In the genomic region with DNA sequence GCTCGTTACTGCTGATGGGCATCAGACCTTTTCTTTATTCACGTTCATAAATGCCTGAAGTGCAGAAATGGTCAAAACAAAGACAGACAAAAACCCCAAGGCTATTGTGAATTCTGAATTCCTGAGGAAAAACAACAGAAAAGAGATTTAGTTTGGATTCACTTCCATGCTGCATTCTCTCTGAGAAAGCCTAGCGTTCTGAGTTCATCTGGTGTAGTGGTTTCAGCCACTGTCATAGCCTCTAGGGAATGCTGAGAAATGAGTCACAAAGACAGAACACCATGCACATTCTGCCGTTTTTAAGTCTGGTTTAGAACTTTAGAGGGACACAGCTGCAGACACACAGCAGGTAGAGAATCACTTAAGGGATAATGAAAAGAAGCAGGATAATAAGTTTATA, we compare ENCODE assay signal across 1 cellular context.
TF ChIP-seq lines count a peak whose summit lies in the region.

No MANE protein-coding gene starts in this region.

TF ChIP-seq in SK-N-SH, 30 proteins besides CTCF, POLR2A, EP300 and RAD21:
- TF ChIP-seq SMC3 (IDR thresholded peaks at IDR 0.05; ENCODE audit: low read depth, low read length) (0 out of 2 replicates have a peak, but pooled peaks have one; percentile 5), PBX3 (IDR thresholded peaks at IDR 0.05) (no peak), FOSL2 (IDR thresholded peaks at IDR 0.05; ENCODE audit: borderline replicate concordance, low read depth) (peak; percentile 36; the same call in 1 of the 2 replicates)
TF ChIP-seq in SK-N-SH: peak in this region for 2.
